In the genomic region with DNA sequence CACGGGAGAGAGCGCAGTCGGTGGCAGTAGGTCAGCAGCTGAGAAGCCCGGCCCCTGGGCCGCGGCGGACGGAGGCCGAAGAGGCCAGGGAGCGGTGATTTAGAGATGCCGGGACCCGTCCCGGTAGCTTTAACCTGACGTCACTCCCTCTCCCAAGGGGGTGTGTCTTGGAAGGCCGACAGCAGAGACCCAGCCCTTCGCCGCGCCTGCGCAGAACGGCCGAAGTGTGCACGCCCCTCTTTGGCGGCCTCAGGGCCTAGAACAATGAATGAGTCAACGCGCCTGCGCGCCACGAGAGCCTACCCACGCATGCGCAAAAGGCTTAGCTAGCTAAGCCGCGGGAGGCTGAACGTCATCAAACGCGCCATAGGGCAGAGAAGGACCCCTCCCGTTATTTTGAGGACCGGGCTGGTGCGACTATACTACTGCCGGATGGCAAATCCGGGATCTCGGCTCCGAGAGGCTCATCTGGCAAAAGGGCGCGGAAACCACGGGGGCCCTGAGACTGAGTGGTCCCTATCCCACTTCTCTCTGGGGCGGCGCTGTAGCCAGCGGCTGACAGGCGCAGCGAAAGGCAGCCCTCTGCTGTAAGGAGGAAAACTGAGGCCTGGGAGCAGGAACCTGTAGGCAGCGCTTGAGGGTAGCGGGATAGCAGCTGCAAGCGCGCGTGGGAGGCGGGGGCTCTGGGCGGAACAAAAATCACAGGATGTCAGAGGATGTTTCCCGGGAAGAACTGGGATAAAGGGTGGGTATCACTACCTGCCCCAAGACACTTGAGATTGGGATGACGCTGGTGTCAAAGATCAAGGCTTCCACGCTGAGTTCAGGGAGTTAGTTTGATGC, we compare ENCODE assay signal across 8 cellular contexts.
DNase-seq lines count a peak whose midpoint lies in the region; ATAC-seq lines count a peak whose summit lies in the region.

IRGQ (minus strand) TSS at position 136 of the 843 bp plus-strand sequence. CDS start 796 bp downstream, outside the sequence.
A gene with protein sequence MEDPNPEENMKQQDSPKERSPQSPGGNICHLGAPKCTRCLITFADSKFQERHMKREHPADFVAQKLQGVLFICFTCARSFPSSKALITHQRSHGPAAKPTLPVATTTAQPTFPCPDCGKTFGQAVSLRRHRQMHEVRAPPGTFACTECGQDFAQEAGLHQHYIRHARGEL (plus strand): TSS at position 597 of the 843 bp plus-strand sequence. CDS start 514 bp downstream, outside the sequence.

- ATAC-seq in GM19372 (IDR thresholded peaks at IDR 0.05; ENCODE audit: low read depth, unreplicated experiment) (peak; percentile 89), HG03558 (IDR thresholded peaks at IDR 0.05; ENCODE audit: extremely low read depth, unreplicated experiment) (peak; percentile 58)

- peak; percentile 97 to 100 (median 99) for DNase-seq in C1 segment of cervical spinal cord (lab: John Stamatoyannopoulos, UW)
- DNase-seq in NCI-H748 treated with DMSO at 0.1 percent for 48 hours (lab: John Stamatoyannopoulos, UW), result peak; percentile 100
- DNase-seq in activated CD4-positive, alpha-beta T cell treated with anti-CD3 and anti-CD28 coated beads, Interleukin-2, amount 50 U/mL, for 24 hours (ENCODE audit: low read depth in 1 of 2, low spot score in 1 of 2), result peak; percentile 99 to 100
- peak; percentile 99 for DNase-seq in dedifferentiated amniotic fluid mesenchymal stem cell (ENCODE audit: extremely low spot score)
- peak; percentile 100 for DNase-seq in left kidney (ENCODE audit: low read depth, low spot score)
- DNase-seq in stimulated activated CD4-positive, alpha-beta T cell treated with anti-CD3 and anti-CD28 coated beads, Interleukin-2, amount 100 ng/mL, for 24 hours, result peak; percentile 100

Comparison
In these comparisons a context has a peak if more than half of its experiments do, and no peak if none do; other contexts are left out.
1. Peak in every context shown above with its lines: DNase-seq and ATAC-seq.